1 cellular context compared by ENCODE assay signal in the genomic region with DNA sequence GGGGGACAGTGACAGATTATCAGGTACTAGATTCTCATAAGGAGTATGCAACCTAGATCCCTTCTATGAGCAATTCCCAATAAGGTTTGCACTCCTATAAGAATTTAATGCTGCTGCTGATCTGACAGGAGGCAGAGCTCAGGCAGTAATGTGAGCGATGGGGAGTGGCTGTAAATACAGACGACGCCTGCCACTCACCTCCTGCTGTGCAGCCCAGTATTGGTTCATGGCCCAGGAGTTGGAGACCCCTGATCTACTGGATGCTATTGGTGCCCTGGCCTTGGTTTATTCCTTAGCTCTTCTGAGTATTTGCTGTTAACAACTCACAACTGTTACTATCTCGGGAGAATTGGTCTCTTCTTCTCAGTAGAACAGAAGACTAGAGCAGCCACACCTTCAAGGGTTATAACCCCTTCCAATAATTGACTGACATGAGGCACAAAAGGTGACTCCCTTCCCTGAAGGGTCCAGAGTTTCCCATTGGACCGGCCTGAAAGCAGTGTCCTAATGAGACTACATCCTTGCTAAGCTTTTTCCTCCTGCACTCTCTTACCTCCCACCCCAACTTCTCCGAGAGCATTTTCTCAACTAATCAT.
TF ChIP-seq lines count a peak whose summit lies in the region.

No MANE protein-coding gene starts in this region.

TF ChIP-seq in HepG2, 621 proteins besides CTCF, POLR2A, EP300 and RAD21:
- TF ChIP-seq ZFAT (CRISPR knock-in tag; conservative IDR thresholded peaks at IDR 0.05) (no peak), ZNF343 (CRISPR knock-in tag; IDR thresholded peaks at IDR 0.05) (no peak), PHF5A (CRISPR knock-in tag; IDR thresholded peaks at IDR 0.05; ENCODE audit: low read depth, unreplicated experiment) (no peak), ZNF530 (CRISPR knock-in tag; IDR thresholded peaks at IDR 0.05; ENCODE audit: low read depth) (no peak), ATM (IDR thresholded peaks at IDR 0.05; ENCODE audit: borderline replicate concordance) (no peak)
- TF ChIP-seq, protein P1, sequence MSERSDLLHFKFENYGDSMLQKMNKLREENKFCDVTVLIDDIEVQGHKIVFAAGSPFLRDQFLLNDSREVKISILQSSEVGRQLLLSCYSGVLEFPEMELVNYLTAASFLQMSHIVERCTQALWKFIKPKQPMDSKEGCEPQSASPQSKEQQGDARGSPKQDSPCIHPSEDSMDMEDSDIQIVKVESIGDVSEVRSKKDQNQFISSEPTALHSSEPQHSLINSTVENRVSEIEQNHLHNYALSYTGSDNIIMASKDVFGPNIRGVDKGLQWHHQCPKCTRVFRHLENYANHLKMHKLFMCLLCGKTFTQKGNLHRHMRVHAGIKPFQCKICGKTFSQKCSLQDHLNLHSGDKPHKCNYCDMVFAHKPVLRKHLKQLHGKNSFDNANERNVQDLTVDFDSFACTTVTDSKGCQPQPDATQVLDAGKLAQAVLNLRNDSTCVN (CRISPR knock-in tag; IDR thresholded peaks at IDR 0.05; ENCODE audit: borderline replicate concordance): no peak
TF ChIP-seq in HepG2: peak in this region for 0.
